ENCODE assay signal across 15 cellular contexts in the genomic region with DNA sequence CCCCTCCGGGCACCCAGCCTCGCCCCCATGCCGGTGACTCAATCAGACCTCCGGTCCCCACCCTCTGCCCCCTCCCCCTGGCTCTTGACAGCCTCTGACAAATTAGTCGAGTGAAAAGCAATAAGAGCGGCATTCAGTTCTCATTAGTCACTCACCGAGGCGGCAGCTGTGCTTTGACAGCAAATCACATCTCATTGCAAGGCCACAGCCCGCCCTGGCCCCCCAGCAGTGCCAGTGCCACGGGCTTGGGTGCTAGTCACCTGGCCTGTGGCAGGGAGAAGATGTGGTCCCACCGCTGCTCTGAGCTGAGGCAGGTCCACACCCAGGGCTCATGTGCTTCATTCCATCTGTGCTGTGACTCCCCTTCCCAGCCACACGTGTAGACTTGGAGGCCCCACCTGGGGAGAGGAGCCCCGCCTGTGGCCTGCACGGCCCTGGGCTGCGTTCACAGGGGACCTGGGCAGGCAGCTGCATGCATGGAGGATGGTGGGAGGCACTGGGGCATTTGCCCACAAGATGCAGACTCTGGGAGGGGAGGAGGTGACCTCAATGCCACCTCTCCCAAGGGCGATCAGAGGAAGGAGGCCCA. TPM values are rescaled to one million over a fixed set of nuclear protein-coding genes. Genes with fewer than 3 reads are reported as not detected.
DNase-seq lines count a peak whose midpoint lies in the region; ATAC-seq lines count a peak whose summit lies in the region.
"Had no signal": no experiment of that assay in that cellular context is flagged by ENCODE, and none has a peak within 500 bp of the region (broad histone marks: within the 10 kb centered on the region; RNA-seq: fewer than 3 reads in every experiment).

No MANE protein-coding gene starts in this region.

- peak; percentile 56 for DNase-seq in AG08396 (ENCODE audit: low spot score)
- DNase-seq in HS-27A (ENCODE audit: low read depth) = peak; percentile 56
- peak; percentile 92 for DNase-seq in astrocyte of the hippocampus (ENCODE audit: low read depth, low spot score)
- peak; percentile 91 for DNase-seq in kidney tubule cell (ENCODE audit: low spot score)
- no peak for DNase-seq in mesenteric fat pad (ENCODE audit: low spot score)
- no peak for DNase-seq in NCI-H526 (lab: John Stamatoyannopoulos, UW)
- DNase-seq: activated CD8-positive, alpha-beta memory T cell treated with anti-CD3 and anti-CD28 coated beads, Interleukin-2, amount 10 ng/mL, durations not matched to agents 7 days and 5 days; C1 segment of cervical spinal cord; NCI-H1105; NK-92 treated with Interleukin-12 subunit alpha and Interleukin-12 subunit beta, amount 100 ng/mL, for 24 hours; stimulated activated naive CD4-positive, alpha-beta T cell treated with Interleukin-2 at 50 U/mL for 16 hours had no signal

- ATAC-seq in HG03196 (IDR thresholded peaks at IDR 0.05; ENCODE audit: unreplicated experiment) (no peak), HG02938 (IDR thresholded peaks at IDR 0.05; ENCODE audit: unreplicated experiment) (no peak)
- ATAC-seq: activated CD8-positive, alpha-beta memory T cell treated with anti-CD3 and anti-CD28 coated beads, Interleukin-2, amount 10 ng/mL, durations not matched to agents 7 days and 5 days; GM23338 had no signal

RNA-seq across cellular contexts. Expression of a gene that starts 7.4 kb away (rescaled TPM):
- not detected for total RNA-seq in mesenteric fat pad
- total RNA-seq: activated CD8-positive, alpha-beta memory T cell treated with anti-CD3 and anti-CD28 coated beads, Interleukin-2, amount 10 ng/mL, durations not matched to agents 7 days and 5 days; GM23338; T-helper 2 cell treated with Interferon-gamma antibody and Interleukin-4, amounts not matched to agents 100 ng/mL and 5 ng/mL, for 36 hours had no signal

RNA-seq across cellular contexts. Expression of a gene that starts 18.0 kb away (rescaled TPM):
- total RNA-seq in mesenteric fat pad = 0.74 TPM
- total RNA-seq: activated CD8-positive, alpha-beta memory T cell treated with anti-CD3 and anti-CD28 coated beads, Interleukin-2, amount 10 ng/mL, durations not matched to agents 7 days and 5 days; GM23338; T-helper 2 cell treated with Interferon-gamma antibody and Interleukin-4, amounts not matched to agents 100 ng/mL and 5 ng/mL, for 36 hours had no signal

RNA-seq across cellular contexts. Expression of a gene that starts 39.8 kb away (rescaled TPM):
- total RNA-seq in mesenteric fat pad = 148 TPM
- total RNA-seq: T-helper 2 cell treated with Interferon-gamma antibody and Interleukin-4, amounts not matched to agents 100 ng/mL and 5 ng/mL, for 36 hours had no signal

Comparison
In these comparisons a context has a peak if more than half of its experiments do, and no peak if none do; other contexts are left out.
1. DNase-seq: peak in AG08396 (single experiment), HS-27A (single experiment), astrocyte of the hippocampus (single experiment) and kidney tubule cell (single experiment); none in mesenteric fat pad (single experiment) and NCI-H526 (0 of 2).